8 cellular contexts compared by ENCODE assay signal in the genomic region with DNA sequence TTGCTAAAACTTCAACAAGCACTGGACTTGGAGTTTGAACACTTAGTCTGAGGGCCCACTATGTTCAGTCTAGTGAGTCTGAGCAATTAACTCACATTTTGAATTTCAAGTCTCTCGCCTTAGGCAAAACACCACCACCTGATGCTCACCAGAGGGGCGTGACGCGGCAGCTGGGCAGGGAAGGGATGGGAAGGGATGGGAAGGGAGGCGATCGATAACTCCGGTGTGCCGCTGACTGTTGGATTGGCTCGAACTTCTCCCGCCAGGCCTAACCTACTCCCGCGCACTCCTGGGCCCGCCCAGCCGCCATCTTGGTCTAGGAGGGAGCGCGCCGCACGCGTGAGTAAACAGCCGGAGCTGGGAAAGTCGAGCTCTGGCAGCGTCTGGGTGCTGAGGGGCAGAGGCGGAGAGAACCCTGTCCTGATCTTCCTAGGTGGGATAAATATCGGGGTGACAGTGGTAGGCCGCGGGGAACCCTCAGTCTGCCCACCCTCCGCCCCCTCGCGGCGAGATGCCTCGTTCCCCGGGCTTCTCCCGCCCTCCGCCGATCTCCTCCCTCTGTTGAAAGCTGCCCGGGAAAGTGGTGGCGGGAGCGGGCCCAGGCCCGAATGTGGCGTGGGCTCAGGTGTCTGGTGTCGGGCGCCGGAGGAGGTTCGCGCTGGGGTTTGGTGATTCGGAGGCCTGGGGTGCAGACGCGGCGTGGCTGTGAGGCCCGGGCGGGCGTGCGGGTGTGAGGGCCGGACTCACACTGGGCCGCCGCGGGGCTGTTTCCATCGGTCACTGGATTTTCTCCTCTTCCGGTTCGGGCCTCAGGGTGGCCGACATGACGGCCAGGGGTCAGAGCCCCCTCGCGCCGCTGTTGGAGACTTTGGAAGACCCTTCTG. TPM values are rescaled to one million over a fixed set of nuclear protein-coding genes. Genes with fewer than 3 reads are reported as not detected.
DNase-seq lines count a peak whose midpoint lies in the region; ATAC-seq and TF ChIP-seq lines count a peak whose summit lies in the region.

A gene with protein sequence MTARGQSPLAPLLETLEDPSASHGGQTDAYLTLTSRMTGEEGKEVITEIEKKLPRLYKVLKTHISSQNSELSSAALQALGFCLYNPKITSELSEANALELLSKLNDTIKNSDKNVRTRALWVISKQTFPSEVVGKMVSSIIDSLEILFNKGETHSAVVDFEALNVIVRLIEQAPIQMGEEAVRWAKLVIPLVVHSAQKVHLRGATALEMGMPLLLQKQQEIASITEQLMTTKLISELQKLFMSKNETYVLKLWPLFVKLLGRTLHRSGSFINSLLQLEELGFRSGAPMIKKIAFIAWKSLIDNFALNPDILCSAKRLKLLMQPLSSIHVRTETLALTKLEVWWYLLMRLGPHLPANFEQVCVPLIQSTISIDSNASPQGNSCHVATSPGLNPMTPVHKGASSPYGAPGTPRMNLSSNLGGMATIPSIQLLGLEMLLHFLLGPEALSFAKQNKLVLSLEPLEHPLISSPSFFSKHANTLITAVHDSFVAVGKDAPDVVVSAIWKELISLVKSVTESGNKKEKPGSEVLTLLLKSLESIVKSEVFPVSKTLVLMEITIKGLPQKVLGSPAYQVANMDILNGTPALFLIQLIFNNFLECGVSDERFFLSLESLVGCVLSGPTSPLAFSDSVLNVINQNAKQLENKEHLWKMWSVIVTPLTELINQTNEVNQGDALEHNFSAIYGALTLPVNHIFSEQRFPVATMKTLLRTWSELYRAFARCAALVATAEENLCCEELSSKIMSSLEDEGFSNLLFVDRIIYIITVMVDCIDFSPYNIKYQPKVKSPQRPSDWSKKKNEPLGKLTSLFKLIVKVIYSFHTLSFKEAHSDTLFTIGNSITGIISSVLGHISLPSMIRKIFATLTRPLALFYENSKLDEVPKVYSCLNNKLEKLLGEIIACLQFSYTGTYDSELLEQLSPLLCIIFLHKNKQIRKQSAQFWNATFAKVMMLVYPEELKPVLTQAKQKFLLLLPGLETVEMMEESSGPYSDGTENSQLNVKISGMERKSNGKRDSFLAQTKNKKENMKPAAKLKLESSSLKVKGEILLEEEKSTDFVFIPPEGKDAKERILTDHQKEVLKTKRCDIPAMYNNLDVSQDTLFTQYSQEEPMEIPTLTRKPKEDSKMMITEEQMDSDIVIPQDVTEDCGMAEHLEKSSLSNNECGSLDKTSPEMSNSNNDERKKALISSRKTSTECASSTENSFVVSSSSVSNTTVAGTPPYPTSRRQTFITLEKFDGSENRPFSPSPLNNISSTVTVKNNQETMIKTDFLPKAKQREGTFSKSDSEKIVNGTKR (N-terminal part only) (plus strand): TSS at position 302 of the 884 bp plus-strand sequence. CDS start 522 bp downstream, at position 824.

- H3K4me1 Mint-ChIP-seq in glutamatergic neuron (ENCODE audit: low read depth, unreplicated experiment) (peaks cover 4% of the 10 kb centered on the region), osteocyte (ENCODE audit: unreplicated experiment) (peaks cover 19% of the 10 kb centered on the region)

- WGBS in thymus: under 1% methylated on average over 65 of the region's 65 CpGs

- H3K36me3 Mint-ChIP-seq in activated naive CD4-positive, alpha-beta T cell treated with anti-CD3 and anti-CD28 coated beads, Interleukin-2, amount 50 U/mL, for 72 hours: peaks cover 16 to 22% of the 10 kb centered on the region in 2 donors
- no peaks in the 10 kb centered on the region for H3K36me3 Mint-ChIP-seq in glutamatergic neuron (ENCODE audit: unreplicated experiment)
- peaks cover 14% of the 10 kb centered on the region for H3K36me3 Mint-ChIP-seq in osteocyte (ENCODE audit: unreplicated experiment)

- H3K4me1 ChIP-seq in thymus (ENCODE audit: control insufficient read depth, insufficient read depth, low read length): no peaks in the 10 kb centered on the region

- peaks cover 2% of the 10 kb centered on the region for H3K27me3 Mint-ChIP-seq in glutamatergic neuron (ENCODE audit: unreplicated experiment)
- H3K27me3 Mint-ChIP-seq in osteocyte (ENCODE audit: unreplicated experiment): no peaks in the 10 kb centered on the region

- TF ChIP-seq CTCF in glutamatergic neuron (IDR thresholded peaks at IDR 0.05; ENCODE audit: partially characterized antibody, unreplicated experiment) (peak; percentile 73), osteocyte (IDR thresholded peaks at IDR 0.05) (peak; percentile 84)

- H3K27ac Mint-ChIP-seq in activated naive CD4-positive, alpha-beta T cell treated with anti-CD3 and anti-CD28 coated beads, Interleukin-2, amount 50 U/mL, for 72 hours: peak within 1 kb of the TSS; percentile 98
- H3K27ac Mint-ChIP-seq in glutamatergic neuron (ENCODE audit: unreplicated experiment) (peak within 1 kb of the TSS; percentile 91), osteocyte (ENCODE audit: unreplicated experiment) (peak within 1 kb of the TSS; percentile 97)

- H3K27ac ChIP-seq in thymus (ENCODE audit: low read depth): peak within 1 kb of the TSS; percentile 94

- DNase-seq in NCI-H1048 (lab: John Stamatoyannopoulos, UW) (peak; percentile 82), SKM-1 (lab: John Stamatoyannopoulos, UW; ENCODE audit: unreplicated experiment) (peak; percentile 90), glutamatergic neuron (peak; percentile 91), osteocyte (ENCODE audit: extremely low spot score, unreplicated experiment) (peak; percentile 95)
- peak; percentile 81 to 83 for DNase-seq in activated naive CD4-positive, alpha-beta T cell treated with anti-CD3 and anti-CD28 coated beads, Interleukin-2, amount 50 U/mL, for 72 hours (ENCODE audit: low spot score in 2 of 2)

- TF ChIP-seq POLR2A in GM10847 (IDR thresholded peaks at IDR 0.05; ENCODE audit: extremely low read depth, insufficient read length): peak; percentile 59

- H3K36me3 ChIP-seq in thymus (ENCODE audit: control insufficient read depth, insufficient read depth): no peaks in the 10 kb centered on the region

- no peaks in the 10 kb centered on the region for H3K9me3 Mint-ChIP-seq in activated naive CD4-positive, alpha-beta T cell treated with anti-CD3 and anti-CD28 coated beads, Interleukin-2, amount 50 U/mL, for 72 hours
- no peaks in the 10 kb centered on the region for H3K9me3 Mint-ChIP-seq in glutamatergic neuron (ENCODE audit: unreplicated experiment)
- H3K9me3 Mint-ChIP-seq in osteocyte (ENCODE audit: unreplicated experiment): no peaks in the 10 kb centered on the region

- H3K4me3 Mint-ChIP-seq in glutamatergic neuron (ENCODE audit: unreplicated experiment): peak within 1 kb of the TSS; percentile 98
- peak within 1 kb of the TSS; percentile 94 for H3K4me3 Mint-ChIP-seq in osteocyte (ENCODE audit: unreplicated experiment)

- peak within 1 kb of the TSS; percentile 84 for H3K4me3 ChIP-seq in thymus (ENCODE audit: low read length)

- no peaks in the 10 kb centered on the region for H3K27me3 ChIP-seq in thymus (ENCODE audit: control insufficient read depth, insufficient read depth)

- ATAC-seq in HG02588 (IDR thresholded peaks at IDR 0.05; ENCODE audit: unreplicated experiment): peak; percentile 96
- peak; percentile 94 for ATAC-seq in activated naive CD4-positive, alpha-beta T cell treated with anti-CD3 and anti-CD28 coated beads, Interleukin-2, amount 50 U/mL, for 72 hours

- H3K9me3 ChIP-seq in thymus (ENCODE audit: control insufficient read depth): no peaks in the 10 kb centered on the region

RNA-seq across cellular contexts. Expression of the gene that starts here (rescaled TPM):
- 10 to 100 TPM; 62.2 to 72.4 TPM for total RNA-seq in activated naive CD4-positive, alpha-beta T cell treated with anti-CD3 and anti-CD28 coated beads, Interleukin-2, amount 50 U/mL, for 72 hours
- total RNA-seq in glutamatergic neuron (ENCODE audit: unreplicated experiment) (31.6 TPM), osteocyte (36.7 and 39.3 TPM in 2 replicates)
- 7.4 TPM for polyA plus RNA-seq in thymus

Comparison
In these comparisons a context has a peak if more than half of its experiments do, and no peak if none do; other contexts are left out.
1. Peak in every context shown above with its lines: DNase-seq, ATAC-seq, H3K4me3 ChIP-seq and H3K27ac ChIP-seq.